In genomic region chr6:56370591-56371198, GRCh38 we compare ENCODE assay signal across 1 cellular context.
TF ChIP-seq lines count a peak whose summit lies in the region.

No MANE protein-coding gene starts in this region.

TF ChIP-seq in GM23338, 12 proteins besides CTCF, POLR2A, EP300 and RAD21 (continued from another document):
- no peak for TF ChIP-seq REST (IDR thresholded peaks at IDR 0.05; ENCODE audit: unreplicated experiment)
